Comparison of ENCODE assay signal across 15 cellular contexts in the genomic region with DNA sequence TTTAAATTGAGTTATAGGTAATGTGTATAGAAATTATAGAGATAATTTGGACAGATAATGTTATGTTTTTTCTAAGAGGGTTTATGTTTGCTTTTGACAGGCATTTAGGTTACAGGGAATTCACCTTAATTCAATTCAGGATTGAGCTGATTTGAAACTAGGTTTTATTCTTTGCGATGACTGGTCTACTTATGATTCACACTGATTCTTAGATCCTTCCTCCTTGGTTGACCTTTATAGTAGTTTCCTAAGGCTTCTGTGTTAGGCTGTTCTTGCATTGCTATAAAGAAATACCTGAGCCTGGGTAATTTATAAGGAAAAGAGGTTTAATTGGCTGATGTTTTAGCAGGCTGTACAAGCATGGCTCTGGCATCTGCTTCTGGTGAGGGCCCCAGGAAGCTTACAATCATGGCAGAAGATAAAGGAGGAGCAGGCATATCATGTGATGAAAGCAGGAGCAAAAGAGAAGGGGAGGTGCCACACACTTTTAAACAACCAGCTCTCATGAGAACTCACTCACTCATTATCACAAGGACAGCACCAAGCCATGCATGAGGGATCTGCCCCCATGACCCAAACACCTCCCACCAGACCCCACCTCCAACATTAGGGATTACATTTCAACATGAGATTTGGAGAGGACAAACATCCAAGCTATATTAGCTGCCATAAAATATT.
DNase-seq lines count a peak whose midpoint lies in the region; ATAC-seq and TF ChIP-seq lines count a peak whose summit lies in the region.
"Had no signal": no experiment of that assay in that cellular context is flagged by ENCODE, and none has a peak within 500 bp of the region (broad histone marks: within the 10 kb centered on the region; RNA-seq: fewer than 3 reads in every experiment).

No MANE protein-coding gene starts in this region.

- CTCF ChIA-PET in activated CD8-positive, alpha-beta T cell treated with anti-CD3 and anti-CD28 coated beads for 36 hours (lab: Charles Lee), result interaction anchor here (1.0 kb wide), 1 partner anchor 682 kb away, joined by 3 read pairs; no protein-coding TSS in a partner anchor
- CTCF ChIA-PET in activated CD8-positive, alpha-beta T cell treated with anti-CD3 and anti-CD28 coated beads, Interleukin-2, amount 10 ng/mL, durations not matched to agents 7 days and 5 days (lab: Charles Lee), result no interaction called here

- POLR2A ChIA-PET in activated CD8-positive, alpha-beta T cell treated with anti-CD3 and anti-CD28 coated beads for 36 hours (lab: Charles Lee), result interaction anchor here (0.6 to 1.2 kb wide), 2 partner anchors 27 to 1052 kb away, joined by 3 to 5 read pairs; no protein-coding TSS in a partner anchor
- POLR2A ChIA-PET in activated CD8-positive, alpha-beta T cell treated with anti-CD3 and anti-CD28 coated beads, Interleukin-2, amount 10 ng/mL, durations not matched to agents 7 days and 5 days (lab: Charles Lee), result no interaction called here

- no peak for TF ChIP-seq CTCF in activated CD8-positive, alpha-beta T cell treated with anti-CD3 and anti-CD28 coated beads for 36 hours (IDR thresholded peaks at IDR 0.05)

- DNase-seq in activated CD8-positive, alpha-beta T cell treated with anti-CD3 and anti-CD28 coated beads for 36 hours, result no peak
- no peak for DNase-seq in activated CD8-positive, alpha-beta T cell treated with anti-CD3 and anti-CD28 coated beads, Interleukin-2, amount 10 ng/mL, durations not matched to agents 7 days and 5 days
- DNase-seq in activated naive CD8-positive, alpha-beta T cell treated with anti-CD3 and anti-CD28 coated beads for 36 hours, result no peak
- DNase-seq in stimulated activated effector memory CD8-positive, alpha-beta T cell treated with anti-CD3 and anti-CD28 coated beads, Interleukin-12 subunit alpha, Interleukin-12 subunit beta, amount 100 ng/mL, for 72 hours (ENCODE audit: low spot score in 2 of 2), result no peak
- peak in 1 of 2 donors; percentile 10 for DNase-seq in stimulated activated naive CD8-positive, alpha-beta T cell treated with anti-CD3 and anti-CD28 coated beads, Interleukin-15, amount 100 ng/mL, for 72 hours
- DNase-seq: 8988T; CD4-positive, alpha-beta memory T cell; DMS79 treated with DMSO at 0.1 percent for 48 hours; GF-D8; H9 had no signal

- no peak overlapping the region for H3K4me3 Mint-ChIP-seq in activated CD8-positive, alpha-beta T cell treated with anti-CD3 and anti-CD28 coated beads for 36 hours
- no peak overlapping the region for H3K4me3 Mint-ChIP-seq in activated CD8-positive, alpha-beta T cell treated with anti-CD3 and anti-CD28 coated beads, Interleukin-2, amount 10 ng/mL, durations not matched to agents 7 days and 5 days
- H3K4me3 Mint-ChIP-seq in activated naive CD8-positive, alpha-beta T cell, result no peak overlapping the region
- no peak overlapping the region for H3K4me3 Mint-ChIP-seq in activated naive CD8-positive, alpha-beta T cell treated with anti-CD3 and anti-CD28 coated beads for 36 hours
- no peak overlapping the region for H3K4me3 Mint-ChIP-seq in stimulated activated effector memory CD8-positive, alpha-beta T cell treated with anti-CD3 and anti-CD28 coated beads, Interleukin-12 subunit alpha, Interleukin-12 subunit beta, amount 100 ng/mL, for 72 hours
- H3K4me3 Mint-ChIP-seq in stimulated activated naive CD8-positive, alpha-beta T cell treated with anti-CD3 and anti-CD28 coated beads, Interleukin-15, amount 100 ng/mL, for 72 hours, result peak overlapping the region in 1 of 2 donors; percentile 40
- H3K4me3 Mint-ChIP-seq: CD14-positive monocyte; CD4-positive, alpha-beta memory T cell; H9 had no signal

- no peak overlapping the region for H3K27ac Mint-ChIP-seq in activated CD8-positive, alpha-beta T cell treated with anti-CD3 and anti-CD28 coated beads for 36 hours
- H3K27ac Mint-ChIP-seq in activated CD8-positive, alpha-beta T cell treated with anti-CD3 and anti-CD28 coated beads, Interleukin-2, amount 10 ng/mL, durations not matched to agents 7 days and 5 days, result no peak overlapping the region
- peak overlapping the region; percentile 56 for H3K27ac Mint-ChIP-seq in activated naive CD8-positive, alpha-beta T cell
- no peak overlapping the region for H3K27ac Mint-ChIP-seq in activated naive CD8-positive, alpha-beta T cell treated with anti-CD3 and anti-CD28 coated beads for 36 hours
- no peak overlapping the region for H3K27ac Mint-ChIP-seq in stimulated activated effector memory CD8-positive, alpha-beta T cell treated with anti-CD3 and anti-CD28 coated beads, Interleukin-12 subunit alpha, Interleukin-12 subunit beta, amount 100 ng/mL, for 72 hours
- H3K27ac Mint-ChIP-seq in stimulated activated naive CD8-positive, alpha-beta T cell treated with anti-CD3 and anti-CD28 coated beads, Interleukin-15, amount 100 ng/mL, for 72 hours, result peak overlapping the region in 1 of 2 donors; percentile 16
- H3K27ac Mint-ChIP-seq: CD14-positive monocyte; CD4-positive, alpha-beta memory T cell; H9 had no signal

- H3K36me3 Mint-ChIP-seq in activated CD8-positive, alpha-beta T cell treated with anti-CD3 and anti-CD28 coated beads for 36 hours (ENCODE audit: low read depth), result peaks cover 7% of the 10 kb centered on the region
- H3K36me3 Mint-ChIP-seq in activated CD8-positive, alpha-beta T cell treated with anti-CD3 and anti-CD28 coated beads, Interleukin-2, amount 10 ng/mL, durations not matched to agents 7 days and 5 days (ENCODE audit: low read depth), result no peaks in the 10 kb centered on the region
- H3K36me3 Mint-ChIP-seq in activated naive CD8-positive, alpha-beta T cell, result peaks cover 7% of the 10 kb centered on the region
- H3K36me3 Mint-ChIP-seq in activated naive CD8-positive, alpha-beta T cell treated with anti-CD3 and anti-CD28 coated beads for 36 hours, result peaks cover 11% of the 10 kb centered on the region
- H3K36me3 Mint-ChIP-seq in stimulated activated effector memory CD8-positive, alpha-beta T cell treated with anti-CD3 and anti-CD28 coated beads, Interleukin-12 subunit alpha, Interleukin-12 subunit beta, amount 100 ng/mL, for 72 hours, result no peaks in the 10 kb centered on the region
- H3K36me3 Mint-ChIP-seq: CD14-positive monocyte; CD4-positive, alpha-beta memory T cell had no signal

- intact Hi-C loops in activated CD8-positive, alpha-beta T cell treated with anti-CD3 and anti-CD28 coated beads for 36 hours (cut with micrococcal nuclease), result no loop called here

- H3K27me3 Mint-ChIP-seq in activated CD8-positive, alpha-beta T cell treated with anti-CD3 and anti-CD28 coated beads for 36 hours, result peaks cover 38% of the 10 kb centered on the region
- peaks cover 38% of the 10 kb centered on the region for H3K27me3 Mint-ChIP-seq in activated CD8-positive, alpha-beta T cell treated with anti-CD3 and anti-CD28 coated beads, Interleukin-2, amount 10 ng/mL, durations not matched to agents 7 days and 5 days (ENCODE audit: low read depth)
- H3K27me3 Mint-ChIP-seq in activated naive CD8-positive, alpha-beta T cell, result peaks cover 5% of the 10 kb centered on the region
- H3K27me3 Mint-ChIP-seq in activated naive CD8-positive, alpha-beta T cell treated with anti-CD3 and anti-CD28 coated beads for 36 hours, result peaks cover 57% of the 10 kb centered on the region
- H3K27me3 Mint-ChIP-seq in stimulated activated naive CD8-positive, alpha-beta T cell treated with anti-CD3 and anti-CD28 coated beads, Interleukin-15, amount 100 ng/mL, for 72 hours, result peaks cover 54% of the 10 kb centered on the region

- H3K9me3 Mint-ChIP-seq in activated CD8-positive, alpha-beta T cell treated with anti-CD3 and anti-CD28 coated beads for 36 hours, result peaks cover 9% of the 10 kb centered on the region
- H3K9me3 Mint-ChIP-seq in activated CD8-positive, alpha-beta T cell treated with anti-CD3 and anti-CD28 coated beads, Interleukin-2, amount 10 ng/mL, durations not matched to agents 7 days and 5 days (ENCODE audit: insufficient read depth), result peaks cover 11% of the 10 kb centered on the region
- peaks cover 12% of the 10 kb centered on the region for H3K9me3 Mint-ChIP-seq in activated naive CD8-positive, alpha-beta T cell (ENCODE audit: low read depth)
- peaks cover 16% of the 10 kb centered on the region for H3K9me3 Mint-ChIP-seq in activated naive CD8-positive, alpha-beta T cell treated with anti-CD3 and anti-CD28 coated beads for 36 hours
- peaks cover 11% of the 10 kb centered on the region for H3K9me3 Mint-ChIP-seq in stimulated activated effector memory CD8-positive, alpha-beta T cell treated with anti-CD3 and anti-CD28 coated beads, Interleukin-12 subunit alpha, Interleukin-12 subunit beta, amount 100 ng/mL, for 72 hours
- peaks cover 14 to 15% of the 10 kb centered on the region in 2 donors for H3K9me3 Mint-ChIP-seq in stimulated activated naive CD8-positive, alpha-beta T cell treated with anti-CD3 and anti-CD28 coated beads, Interleukin-15, amount 100 ng/mL, for 72 hours

- peak; percentile 92 for ATAC-seq in activated CD8-positive, alpha-beta T cell treated with anti-CD3 and anti-CD28 coated beads for 36 hours
- ATAC-seq in activated CD8-positive, alpha-beta T cell treated with anti-CD3 and anti-CD28 coated beads, Interleukin-2, amount 10 ng/mL, durations not matched to agents 7 days and 5 days, result no peak
- peak; percentile 79 for ATAC-seq in stimulated activated effector memory CD8-positive, alpha-beta T cell treated with anti-CD3 and anti-CD28 coated beads, Interleukin-12 subunit alpha, Interleukin-12 subunit beta, amount 100 ng/mL, for 72 hours
- ATAC-seq in stimulated activated naive CD8-positive, alpha-beta T cell treated with anti-CD3 and anti-CD28 coated beads, Interleukin-15, amount 100 ng/mL, for 72 hours, result peak; percentile 97
- ATAC-seq in HG02938 (IDR thresholded peaks at IDR 0.05; ENCODE audit: unreplicated experiment) (no peak), GM18858 (IDR thresholded peaks at IDR 0.05; ENCODE audit: unreplicated experiment) (no peak)
- ATAC-seq: HepG2 had no signal

- peaks cover 14% of the 10 kb centered on the region for H3K4me1 Mint-ChIP-seq in activated CD8-positive, alpha-beta T cell treated with anti-CD3 and anti-CD28 coated beads for 36 hours (ENCODE audit: low read depth)
- H3K4me1 Mint-ChIP-seq in activated CD8-positive, alpha-beta T cell treated with anti-CD3 and anti-CD28 coated beads, Interleukin-2, amount 10 ng/mL, durations not matched to agents 7 days and 5 days (ENCODE audit: low read depth), result peaks cover 1% of the 10 kb centered on the region
- peaks cover 4% of the 10 kb centered on the region for H3K4me1 Mint-ChIP-seq in activated naive CD8-positive, alpha-beta T cell (ENCODE audit: low read depth)
- peaks cover 20% of the 10 kb centered on the region for H3K4me1 Mint-ChIP-seq in activated naive CD8-positive, alpha-beta T cell treated with anti-CD3 and anti-CD28 coated beads for 36 hours
- H3K4me1 Mint-ChIP-seq in stimulated activated effector memory CD8-positive, alpha-beta T cell treated with anti-CD3 and anti-CD28 coated beads, Interleukin-12 subunit alpha, Interleukin-12 subunit beta, amount 100 ng/mL, for 72 hours, result no peaks in the 10 kb centered on the region
- H3K4me1 Mint-ChIP-seq in stimulated activated naive CD8-positive, alpha-beta T cell treated with anti-CD3 and anti-CD28 coated beads, Interleukin-15, amount 100 ng/mL, for 72 hours, result peaks cover 38% of the 10 kb centered on the region
- H3K4me1 Mint-ChIP-seq: CD14-positive monocyte, H9 had no signal

Comparison
In these comparisons a context has a peak if more than half of its experiments do, and no peak if none do; other contexts are left out.
1. ATAC-seq: peak in activated CD8-positive, alpha-beta T cell treated with anti-CD3 and anti-CD28 coated beads for 36 hours (single experiment), stimulated activated effector memory CD8-positive, alpha-beta T cell treated with anti-CD3 and anti-CD28 coated beads, Interleukin-12 subunit alpha, Interleukin-12 subunit beta, amount 100 ng/mL, for 72 hours (single experiment) and stimulated activated naive CD8-positive, alpha-beta T cell treated with anti-CD3 and anti-CD28 coated beads, Interleukin-15, amount 100 ng/mL, for 72 hours (single experiment); none in activated CD8-positive, alpha-beta T cell treated with anti-CD3 and anti-CD28 coated beads, Interleukin-2, amount 10 ng/mL, durations not matched to agents 7 days and 5 days (single experiment), HG02938 (single experiment) and GM18858 (single experiment).